ENCODE assay signal across 8 cellular contexts in genomic region chr1:2413495-2414296, GRCh38. TPM values are rescaled to one million over a fixed set of nuclear protein-coding genes. Genes with fewer than 3 reads are reported as not detected.
DNase-seq lines count a peak whose midpoint lies in the region; ATAC-seq lines count a peak whose summit lies in the region.

No MANE protein-coding gene starts in this region.

- H3K4me1 ChIP-seq in SJCRH30 (peaks cover 8% of the 10 kb centered on the region; the same call in 1 of the 2 replicates), neuron (ENCODE audit: insufficient read depth, low read length) (peaks cover 21% of the 10 kb centered on the region)

- no peak overlapping the region for H3K27ac ChIP-seq in SJCRH30

- no peaks in the 10 kb centered on the region for H3K27me3 Mint-ChIP-seq in T-helper 1 cell treated with Interleukin-12 subunit alpha and Interleukin-12 subunit beta and Interleukin-4 antibody, amounts not matched to agents 30 μg/mL and 1 μg/mL, for 36 hours (ENCODE audit: low read depth)

- peak overlapping the region; percentile 76 for H3K4me3 Mint-ChIP-seq in T-helper 1 cell treated with Interleukin-12 subunit alpha and Interleukin-12 subunit beta and Interleukin-4 antibody, amounts not matched to agents 30 μg/mL and 1 μg/mL, for 36 hours

- peak overlapping the region; percentile 91 for H3K27ac Mint-ChIP-seq in T-helper 1 cell treated with Interleukin-12 subunit alpha and Interleukin-12 subunit beta and Interleukin-4 antibody, amounts not matched to agents 30 μg/mL and 1 μg/mL, for 36 hours

- H3K36me3 Mint-ChIP-seq in T-helper 1 cell treated with Interleukin-12 subunit alpha and Interleukin-12 subunit beta and Interleukin-4 antibody, amounts not matched to agents 30 μg/mL and 1 μg/mL, for 36 hours (ENCODE audit: low read depth), result peaks cover 2% of the 10 kb centered on the region

- DNase-seq in T-helper 1 cell (no peak), SJCRH30 (no peak), ecto neural progenitor cell (ENCODE audit: low spot score) (peak; percentile 70), foreskin melanocyte (no peak), activated gamma-delta T cell (lab: John Stamatoyannopoulos, UW) (no peak)

- no peak overlapping the region for H2AFZ ChIP-seq in neuron (ENCODE audit: low read depth, low read length)

- no peaks in the 10 kb centered on the region for H3K9me3 Mint-ChIP-seq in T-helper 1 cell treated with Interleukin-12 subunit alpha and Interleukin-12 subunit beta and Interleukin-4 antibody, amounts not matched to agents 30 μg/mL and 1 μg/mL, for 36 hours

- H3K36me3 ChIP-seq in SJCRH30, result no peaks in the 10 kb centered on the region
- H3K36me3 ChIP-seq in neuron (ENCODE audit: insufficient read depth, low read length), result peaks cover 13% of the 10 kb centered on the region

- ATAC-seq in GM21390 (IDR thresholded peaks at IDR 0.05; ENCODE audit: unreplicated experiment), result no peak

- peaks cover 28% of the 10 kb centered on the region for H3K4me1 Mint-ChIP-seq in T-helper 1 cell treated with Interleukin-12 subunit alpha and Interleukin-12 subunit beta and Interleukin-4 antibody, amounts not matched to agents 30 μg/mL and 1 μg/mL, for 36 hours (ENCODE audit: low read depth)

- H3K27me3 ChIP-seq in SJCRH30 (peaks cover 26% of the 10 kb centered on the region), neuron (ENCODE audit: insufficient read depth, low read length) (peaks cover 15% of the 10 kb centered on the region)

- H3K4me3 ChIP-seq in SJCRH30, result peak overlapping the region; percentile 93
- peak overlapping the region; percentile 94 for H3K4me3 ChIP-seq in neuron (ENCODE audit: low read length)

- H3K9me3 ChIP-seq in SJCRH30 (replicated peaks) (no peaks in the 10 kb centered on the region), neuron (ENCODE audit: low read length) (no peaks in the 10 kb centered on the region)

RNA-seq across cellular contexts. Expression of gene PEX10, which starts 1.3 kb away (rescaled TPM):
- total RNA-seq in SJCRH30 (2014; rRNA removed; shearing (Covaris generic)), result 28.8 and 32.7 TPM in 2 replicates

RNA-seq across cellular contexts. Expression of gene RER1, which starts 22.1 kb away (rescaled TPM):
- 124 and 145 TPM in 2 replicates for total RNA-seq in SJCRH30 (2014; rRNA removed; shearing (Covaris generic))

RNA-seq across cellular contexts. Expression of gene MORN1, which starts 22.3 kb away (rescaled TPM):
- 7.5 TPM in 2 replicates for total RNA-seq in SJCRH30 (2014; rRNA removed; shearing (Covaris generic))
